ENCODE assay signal across 18 cellular contexts in the genomic region with DNA sequence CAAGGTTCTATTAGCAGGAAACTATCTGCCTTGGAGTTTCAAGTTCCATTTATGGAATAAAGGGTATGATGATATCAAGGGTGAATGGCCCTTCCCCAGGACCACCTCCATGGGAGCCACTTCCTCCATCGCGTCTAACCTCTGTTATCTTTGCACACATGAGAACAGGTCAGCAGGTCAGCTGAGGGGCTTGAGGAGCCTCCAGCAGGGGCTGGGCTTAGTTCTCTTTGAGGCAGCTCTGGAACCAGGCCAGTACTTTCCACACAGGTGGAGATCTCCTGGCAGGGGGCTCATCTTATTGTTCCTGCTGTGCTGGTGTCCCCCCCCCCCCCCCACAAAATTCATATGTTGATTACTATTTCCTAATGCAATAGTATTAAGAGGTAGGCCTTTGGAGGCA.
DNase-seq lines count a peak whose midpoint lies in the region; TF ChIP-seq lines count a peak whose summit lies in the region.
"Had no signal": no experiment of that assay in that cellular context is flagged by ENCODE, and none has a peak within 500 bp of the region (broad histone marks: within the 10 kb centered on the region; RNA-seq: fewer than 3 reads in every experiment).

No MANE protein-coding gene starts in this region.

- H3K27ac Mint-ChIP-seq in H9: no peak overlapping the region
- H3K27ac Mint-ChIP-seq in osteocyte (ENCODE audit: unreplicated experiment): no peak overlapping the region
- H3K27ac Mint-ChIP-seq in T-helper 2 cell treated with Interferon-gamma antibody and Interleukin-4, amounts not matched to agents 5 μg/mL and 100 μg/mL, for 36 hours: no peak overlapping the region
- H3K27ac Mint-ChIP-seq: CD4-positive, alpha-beta memory T cell; IgD-negative memory B cell had no signal

- no peak overlapping the region for H3K14ac ChIP-seq in H9 (ENCODE audit: insufficient read depth, low read length)

- POLR2A ChIA-PET in OCI-LY7 (lab: Charles Lee): interaction anchor here (0.7 kb wide), 1 partner anchor 293 kb away, joined by 3 read pairs; no protein-coding TSS in a partner anchor

- H3K4me3 Mint-ChIP-seq in H9 (no peak overlapping the region), osteocyte (ENCODE audit: unreplicated experiment) (no peak overlapping the region)
- H3K4me3 Mint-ChIP-seq in T-helper 2 cell treated with Interferon-gamma antibody and Interleukin-4, amounts not matched to agents 5 μg/mL and 100 μg/mL, for 36 hours: no peak overlapping the region
- H3K4me3 Mint-ChIP-seq: CD4-positive, alpha-beta memory T cell; IgD-negative memory B cell had no signal

- H2BK5ac ChIP-seq in H9 (ENCODE audit: insufficient read length, low read length): no peak overlapping the region

- no peak overlapping the region for H3K56ac ChIP-seq in H9 (ENCODE audit: insufficient read length, low read depth, low read length)

- H3K27me3 ChIP-seq in H9 (ENCODE audit: insufficient read depth, low read length) (no peaks in the 10 kb centered on the region), vagina (no peaks in the 10 kb centered on the region)

- no peak overlapping the region for H3K23ac ChIP-seq in H9 (ENCODE audit: insufficient read length, low read depth, low read length)

- H3K27ac ChIP-seq in H9 (ENCODE audit: insufficient read length, low read depth, low read length): no peak overlapping the region
- H3K27ac ChIP-seq in vagina: no peak overlapping the region
- no peak overlapping the region for H3K27ac ChIP-seq in OCI-LY7 (ENCODE audit: low read depth, low read length, poor library complexity, severe bottlenecking)
- H3K27ac ChIP-seq: 22Rv1, A549, C4-2B, GM23248 had no signal

- H3K4me1 ChIP-seq in H9 (ENCODE audit: insufficient read depth, low read length): no peaks in the 10 kb centered on the region
- H3K4me1 ChIP-seq in vagina: no peaks in the 10 kb centered on the region
- H3K4me1 ChIP-seq in OCI-LY7 (ENCODE audit: insufficient read depth, low read length, poor library complexity, severe bottlenecking): no peaks in the 10 kb centered on the region
- H3K4me1 ChIP-seq: A549 had no signal

- TF ChIP-seq POLR2A in vagina (IDR thresholded peaks at IDR 0.05): no peak

- intact Hi-C loops in vagina (cut with DNase I): no loop called here
- intact Hi-C loops in OCI-LY7 (cut with micrococcal nuclease; ENCODE audit: unreplicated experiment): no loop called here

- no peak overlapping the region for H3K18ac ChIP-seq in H9 (ENCODE audit: insufficient read length, low read depth, low read length)

- no peaks in the 10 kb centered on the region; a peak in 1 of 7 replicates for H3K36me3 Mint-ChIP-seq in H9 (ENCODE audit: insufficient read depth in 1 of 3, low read depth in 3 of 3)
- H3K36me3 Mint-ChIP-seq in osteocyte (ENCODE audit: unreplicated experiment): no peaks in the 10 kb centered on the region
- no peaks in the 10 kb centered on the region for H3K36me3 Mint-ChIP-seq in T-helper 2 cell treated with Interferon-gamma antibody and Interleukin-4, amounts not matched to agents 5 μg/mL and 100 μg/mL, for 36 hours (ENCODE audit: low read depth)
- H3K36me3 Mint-ChIP-seq: CD4-positive, alpha-beta memory T cell; IgD-negative memory B cell had no signal

- H3K4me2 ChIP-seq in H9 (ENCODE audit: insufficient read depth, insufficient read length, low read length): no peak overlapping the region
- no peak overlapping the region for H3K4me2 ChIP-seq in OCI-LY7 (ENCODE audit: low read length)
- H3K4me2 ChIP-seq: A549 had no signal

- H3K9ac ChIP-seq in H9 (ENCODE audit: extremely low read depth, insufficient read length, low read length): no peak overlapping the region
- H3K9ac ChIP-seq: GM23248 had no signal

- no peaks in the 10 kb centered on the region for H4K20me1 ChIP-seq in H9 (ENCODE audit: control insufficient read depth, insufficient read depth, insufficient read length)
- H4K20me1 ChIP-seq in OCI-LY7 (ENCODE audit: insufficient read depth, low read length): no peaks in the 10 kb centered on the region

- H3K4me1 Mint-ChIP-seq in H9 (no peaks in the 10 kb centered on the region), osteocyte (ENCODE audit: unreplicated experiment) (no peaks in the 10 kb centered on the region)
- no peaks in the 10 kb centered on the region for H3K4me1 Mint-ChIP-seq in T-helper 2 cell treated with Interferon-gamma antibody and Interleukin-4, amounts not matched to agents 5 μg/mL and 100 μg/mL, for 36 hours (ENCODE audit: low read depth)
- H3K4me1 Mint-ChIP-seq: CD4-positive, alpha-beta memory T cell; IgD-negative memory B cell had no signal

- H4K5ac ChIP-seq in H9 (ENCODE audit: insufficient read length, low read depth, low read length): no peak overlapping the region

- H3K9me3 ChIP-seq in H9 (ENCODE audit: control insufficient read depth, low read depth, low read length): no peaks in the 10 kb centered on the region
- H3K9me3 ChIP-seq in vagina: no peaks in the 10 kb centered on the region
- no peaks in the 10 kb centered on the region for H3K9me3 ChIP-seq in OCI-LY7 (ENCODE audit: low read length)
- H3K9me3 ChIP-seq: A549 had no signal

- no peak overlapping the region for H2BK12ac ChIP-seq in H9 (ENCODE audit: insufficient read length, low read depth, low read length)

- H3K36me3 ChIP-seq in vagina (no peaks in the 10 kb centered on the region), OCI-LY7 (ENCODE audit: insufficient read depth, low read length) (no peaks in the 10 kb centered on the region)

- no peak overlapping the region for H2BK120ac ChIP-seq in H9 (ENCODE audit: low read depth, low read length, poor library complexity, severe bottlenecking)

- H3K4me3 ChIP-seq in vagina: no peak overlapping the region
- no peak overlapping the region for H3K4me3 ChIP-seq in OCI-LY7 (ENCODE audit: low read depth, low read length, poor library complexity, severe bottlenecking)
- H3K4me3 ChIP-seq: A549, GM23248 had no signal

- no peaks in the 10 kb centered on the region for H3K9me3 Mint-ChIP-seq in H9
- H3K9me3 Mint-ChIP-seq in osteocyte (ENCODE audit: unreplicated experiment): no peaks in the 10 kb centered on the region
- H3K9me3 Mint-ChIP-seq in T-helper 2 cell treated with Interferon-gamma antibody and Interleukin-4, amounts not matched to agents 5 μg/mL and 100 μg/mL, for 36 hours: no peaks in the 10 kb centered on the region
- H3K9me3 Mint-ChIP-seq: CD4-positive, alpha-beta memory T cell; IgD-negative memory B cell had no signal

- TF ChIP-seq CTCF in H9 (conservative IDR thresholded peaks at IDR 0.05) (no peak), osteocyte (IDR thresholded peaks at IDR 0.05) (no peak), vagina (IDR thresholded peaks at IDR 0.05) (no peak), OCI-LY7 (conservative IDR thresholded peaks at IDR 0.05; ENCODE audit: low read length) (no peak)

- BruUV-seq in OCI-LY7 (replicated peaks; lab: Mats Ljungman, UMichigan): no TSS peak

- H3K79me2 ChIP-seq in H9 (ENCODE audit: insufficient read depth, low read length): no peaks in the 10 kb centered on the region
- no peaks in the 10 kb centered on the region for H3K79me2 ChIP-seq in OCI-LY7 (ENCODE audit: insufficient read depth, low read depth, low read length)

- peak; percentile 42 for DNase-seq in NCI-H146 (lab: John Stamatoyannopoulos, UW)
- no peak for DNase-seq in NCI-H146 treated with DMSO at 0.1 percent for 48 hours (lab: John Stamatoyannopoulos, UW; ENCODE audit: unreplicated experiment)
- peak; percentile 10 for DNase-seq in H9
- DNase-seq in osteocyte (ENCODE audit: extremely low spot score, unreplicated experiment): peak; percentile 53
- peak; percentile 6 to 61 for DNase-seq in vagina (ENCODE audit: extremely low spot score in 2 of 2)
- no peak for DNase-seq in T-helper 2 cell treated with Interferon-gamma antibody and Interleukin-4, amounts not matched to agents 5 μg/mL and 100 μg/mL, for 36 hours (ENCODE audit: low spot score)
- no peak for DNase-seq in OCI-LY7 (ENCODE audit: low spot score)
- DNase-seq: AML-193; CD4-positive, alpha-beta memory T cell; DMS153; DMS79; GDM1; GM23248; HCEC 1CT had no signal

- H2BK20ac ChIP-seq in H9 (ENCODE audit: low read depth, low read length, poor library complexity, severe bottlenecking): no peak overlapping the region

- H3K4ac ChIP-seq in H9 (ENCODE audit: low read depth, low read length): no peak overlapping the region

- no peak overlapping the region for H4K8ac ChIP-seq in H9 (replicated peaks; ENCODE audit: insufficient read length, low read depth, low read length)

- H3T11ph ChIP-seq in H9 (ENCODE audit: low read length): no peak overlapping the region

- CTCF ChIA-PET in OCI-LY7 (lab: Charles Lee; ENCODE audit: unreplicated experiment): no interaction called here

- H3K27me3 Mint-ChIP-seq in H9 (ENCODE audit: low read depth) (peaks cover 14% of the 10 kb centered on the region; the same call in 1 of the 2 replicates), osteocyte (ENCODE audit: unreplicated experiment) (peaks cover 78% of the 10 kb centered on the region)
- H3K27me3 Mint-ChIP-seq in T-helper 2 cell treated with Interferon-gamma antibody and Interleukin-4, amounts not matched to agents 5 μg/mL and 100 μg/mL, for 36 hours (ENCODE audit: low read depth): peaks cover 4% of the 10 kb centered on the region

- H4K91ac ChIP-seq in H9 (ENCODE audit: insufficient read length, low read depth, low read length): no peak overlapping the region

- no peak overlapping the region for H2AK5ac ChIP-seq in H9 (ENCODE audit: insufficient read length, low read length)

- H3K9me2 ChIP-seq in OCI-LY7 (ENCODE audit: insufficient read depth, low read length): no peaks in the 10 kb centered on the region

- no CpG with 5 or more reads among the region's 2 CpGs for WGBS in H9 (ENCODE audit: extremely low coverage, insufficient read length, low lambda C conversion rate)

- H2BK15ac ChIP-seq in H9 (ENCODE audit: low read depth, low read length): no peak overlapping the region

- H3K23me2 ChIP-seq in H9 (ENCODE audit: insufficient read length, low read depth, low read length, poor library complexity, severe bottlenecking): no peaks in the 10 kb centered on the region

- H3K79me1 ChIP-seq in H9 (ENCODE audit: insufficient read depth, low read depth, low read length, poor library complexity, severe bottlenecking): no peaks in the 10 kb centered on the region

- H2AFZ ChIP-seq in H9 (ENCODE audit: low read length) (no peak overlapping the region), OCI-LY7 (ENCODE audit: low read length) (no peak overlapping the region)
- H2AFZ ChIP-seq: GM23248 had no signal

Comparison
In these comparisons a context has a peak if more than half of its experiments do, and no peak if none do; other contexts are left out.
1. DNase-seq: peak in NCI-H146 (single experiment), H9 (single experiment), osteocyte (single experiment) and vagina (2 of 2); none in NCI-H146 treated with DMSO at 0.1 percent for 48 hours (single experiment), T-helper 2 cell treated with Interferon-gamma antibody and Interleukin-4, amounts not matched to agents 5 μg/mL and 100 μg/mL, for 36 hours (single experiment) and OCI-LY7 (single experiment).